17 cellular contexts compared by ENCODE assay signal in the genomic region with DNA sequence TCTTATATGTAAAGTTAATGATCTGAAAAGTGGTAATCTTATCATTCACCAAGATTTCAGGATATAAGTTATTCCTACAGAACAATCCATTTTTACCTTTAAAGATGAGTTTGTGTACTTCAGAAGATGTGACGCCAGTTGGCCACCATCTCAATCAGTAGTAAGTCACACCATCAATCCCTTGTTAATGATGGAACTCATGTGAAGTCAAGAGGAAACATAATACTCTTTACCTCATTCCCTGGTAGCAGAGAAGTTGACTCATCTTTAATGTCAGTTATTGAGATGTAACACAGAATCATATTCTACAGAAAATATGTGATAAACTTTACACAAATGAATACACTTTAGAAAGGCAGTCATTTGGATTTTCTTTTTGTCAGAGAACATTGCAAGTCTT. TPM values are rescaled to one million over a fixed set of nuclear protein-coding genes. Genes with fewer than 3 reads are reported as not detected.
DNase-seq lines count a peak whose midpoint lies in the region; ATAC-seq, FAIRE-seq and TF ChIP-seq lines count a peak whose summit lies in the region.
"Had no signal": no experiment of that assay in that cellular context is flagged by ENCODE, and none has a peak within 500 bp of the region (broad histone marks: within the 10 kb centered on the region; RNA-seq: fewer than 3 reads in every experiment).

No MANE protein-coding gene starts in this region.

- H3K4me2 ChIP-seq in astrocyte (ENCODE audit: low read length) (no peak overlapping the region), OCI-LY7 (ENCODE audit: low read length) (no peak overlapping the region)

- no peaks in the 10 kb centered on the region for H3K9me3 ChIP-seq in astrocyte (ENCODE audit: insufficient read depth, low read depth, low read length)
- no peaks in the 10 kb centered on the region for H3K9me3 ChIP-seq in OCI-LY7 (ENCODE audit: low read length)
- H3K9me3 ChIP-seq: sigmoid colon had no signal

- no peaks in the 10 kb centered on the region for H4K20me1 ChIP-seq in astrocyte (ENCODE audit: insufficient read depth, low read length)
- no peaks in the 10 kb centered on the region for H4K20me1 ChIP-seq in OCI-LY7 (ENCODE audit: insufficient read depth, low read length)

- H3K27me3 ChIP-seq in astrocyte (ENCODE audit: insufficient read depth, low read length), result no peaks in the 10 kb centered on the region
- H3K27me3 ChIP-seq: sigmoid colon had no signal

- H3K9ac ChIP-seq in astrocyte (ENCODE audit: low read length), result no peak overlapping the region

- H3K36me3 Mint-ChIP-seq in activated naive CD4-positive, alpha-beta T cell treated with anti-CD3 and anti-CD28 coated beads, Interleukin-2, amount 50 U/mL, for 72 hours, result peaks cover 74 to 83% of the 10 kb centered on the region in 2 donors
- no peaks in the 10 kb centered on the region for H3K36me3 Mint-ChIP-seq in IgD-negative memory B cell
- H3K36me3 Mint-ChIP-seq in astrocyte (ENCODE audit: low read depth, unreplicated experiment), result no peaks in the 10 kb centered on the region
- H3K36me3 Mint-ChIP-seq in stimulated activated memory B cell treated with anti-CD40 and anti-IgM and Interleukin-4, amounts not matched to agents 10 μg/mL and 1 μg/mL and 100 μg/mL, for 72 hours, result peaks cover 74% of the 10 kb centered on the region

- peak; percentile 26 for FAIRE-seq in astrocyte (lab: Jason Lieb, UNC)
- FAIRE-seq: urothelium cell line had no signal

- H3K36me3 ChIP-seq in astrocyte (ENCODE audit: insufficient read depth, low read length) (peaks cover 19% of the 10 kb centered on the region), OCI-LY7 (ENCODE audit: insufficient read depth, low read length) (peaks cover 23% of the 10 kb centered on the region)

- H3K4me3 Mint-ChIP-seq in IgD-negative memory B cell (peak overlapping the region in 3 of 4 donors; percentile 55 to 89 (median 77)), astrocyte (ENCODE audit: unreplicated experiment) (no peak overlapping the region)
- peak overlapping the region; percentile 69 for H3K4me3 Mint-ChIP-seq in stimulated activated memory B cell treated with anti-CD40 and anti-IgM and Interleukin-4, amounts not matched to agents 10 μg/mL and 1 μg/mL and 100 μg/mL, for 72 hours
- H3K4me3 Mint-ChIP-seq: H9 had no signal

- H3K27ac ChIP-seq in astrocyte (ENCODE audit: low read depth, low read length), result no peak overlapping the region
- no peak overlapping the region for H3K27ac ChIP-seq in OCI-LY7 (ENCODE audit: low read depth, low read length, poor library complexity, severe bottlenecking)
- H3K27ac ChIP-seq: sigmoid colon had no signal

- H3K4me3 ChIP-seq in astrocyte (ENCODE audit: insufficient read depth, low read depth, low read length) (no peak overlapping the region), OCI-LY7 (ENCODE audit: low read depth, low read length, poor library complexity, severe bottlenecking) (no peak overlapping the region)
- H3K4me3 ChIP-seq: sigmoid colon had no signal

- no peak for DNase-seq in activated naive CD4-positive, alpha-beta T cell treated with anti-CD3 and anti-CD28 coated beads, Interleukin-2, amount 50 U/mL, for 72 hours (ENCODE audit: low spot score in 2 of 2)
- DNase-seq in activated naive CD4-positive, alpha-beta T cell (lab: John Stamatoyannopoulos, UW), result no peak
- DNase-seq in astrocyte (ENCODE audit: low read depth) (peak; percentile 25), NCI-H1694 (lab: John Stamatoyannopoulos, UW) (no peak), OCI-LY7 (ENCODE audit: low spot score) (no peak), mesenteric fat pad (ENCODE audit: low spot score) (no peak)
- DNase-seq: DMS79; glutamatergic neuron; H9; midbrain; NCI-H2107; SHP77; sigmoid colon; stimulated activated naive CD4-positive, alpha-beta T cell treated with Interleukin-2 at 50 U/mL for 16 hours had no signal

- no peaks in the 10 kb centered on the region for H3K27me3 Mint-ChIP-seq in IgD-negative memory B cell
- H3K27me3 Mint-ChIP-seq in astrocyte (ENCODE audit: low read depth, unreplicated experiment), result no peaks in the 10 kb centered on the region
- H3K27me3 Mint-ChIP-seq in stimulated activated memory B cell treated with anti-CD40 and anti-IgM and Interleukin-4, amounts not matched to agents 10 μg/mL and 1 μg/mL and 100 μg/mL, for 72 hours, result no peaks in the 10 kb centered on the region

- H3K4me1 ChIP-seq in astrocyte (ENCODE audit: insufficient read depth, low read length) (peaks cover 32% of the 10 kb centered on the region), OCI-LY7 (ENCODE audit: insufficient read depth, low read length, poor library complexity, severe bottlenecking) (peaks cover 30% of the 10 kb centered on the region)

- H3K79me2 ChIP-seq in astrocyte (ENCODE audit: insufficient read depth, low read length) (peaks cover 58% of the 10 kb centered on the region), OCI-LY7 (ENCODE audit: insufficient read depth, low read depth, low read length) (peaks cover 7% of the 10 kb centered on the region; the same call in 1 of the 2 replicates)

- H2AFZ ChIP-seq in astrocyte (ENCODE audit: low read depth, low read length) (no peak overlapping the region), OCI-LY7 (ENCODE audit: low read length) (no peak overlapping the region)

- CTCF ChIA-PET in OCI-LY7 (lab: Charles Lee; ENCODE audit: unreplicated experiment), result no interaction called here

- POLR2A ChIA-PET in OCI-LY7 (lab: Charles Lee), result interaction anchor here (0.6 to 1.2 kb wide), 5 partner anchors 9 to 177 kb away, joined by 3 to 4 read pairs (median 3); no protein-coding TSS in a partner anchor

- BruUV-seq in OCI-LY7 (replicated peaks; lab: Mats Ljungman, UMichigan), result no TSS peak

- peak overlapping the region; percentile 88 to 89 for H3K27ac Mint-ChIP-seq in activated naive CD4-positive, alpha-beta T cell treated with anti-CD3 and anti-CD28 coated beads, Interleukin-2, amount 50 U/mL, for 72 hours
- H3K27ac Mint-ChIP-seq in IgD-negative memory B cell (peak overlapping the region in 2 of 3 donors; percentile 10 to 84), astrocyte (ENCODE audit: unreplicated experiment) (no peak overlapping the region)
- H3K27ac Mint-ChIP-seq in stimulated activated memory B cell treated with anti-CD40 and anti-IgM and Interleukin-4, amounts not matched to agents 10 μg/mL and 1 μg/mL and 100 μg/mL, for 72 hours, result peak overlapping the region; percentile 94

- peaks cover 67 to 77% (median 71%) of the 10 kb centered on the region in 3 donors for H3K4me1 Mint-ChIP-seq in IgD-negative memory B cell
- H3K4me1 Mint-ChIP-seq in astrocyte (ENCODE audit: low read depth, unreplicated experiment), result peaks cover 29% of the 10 kb centered on the region
- H3K4me1 Mint-ChIP-seq in stimulated activated memory B cell treated with anti-CD40 and anti-IgM and Interleukin-4, amounts not matched to agents 10 μg/mL and 1 μg/mL and 100 μg/mL, for 72 hours, result peaks cover 78% of the 10 kb centered on the region

- ATAC-seq in activated naive CD4-positive, alpha-beta T cell treated with anti-CD3 and anti-CD28 coated beads, Interleukin-2, amount 50 U/mL, for 72 hours, result no peak
- ATAC-seq in stimulated activated memory B cell treated with anti-CD40 and anti-IgM and Interleukin-4, amounts not matched to agents 10 μg/mL and 1 μg/mL and 100 μg/mL, for 72 hours, result no peak

- intact Hi-C loops in OCI-LY7 (cut with micrococcal nuclease; ENCODE audit: unreplicated experiment), result no loop called here

- H3K9me2 ChIP-seq in OCI-LY7 (ENCODE audit: insufficient read depth, low read length), result no peaks in the 10 kb centered on the region

- no peak for TF ChIP-seq CTCF in astrocyte (IDR thresholded peaks at IDR 0.05; ENCODE audit: insufficient read depth, low read depth, low read length)
- no peak for TF ChIP-seq CTCF in OCI-LY7 (conservative IDR thresholded peaks at IDR 0.05; ENCODE audit: low read length)

- no peaks in the 10 kb centered on the region for H3K9me3 Mint-ChIP-seq in activated naive CD4-positive, alpha-beta T cell treated with anti-CD3 and anti-CD28 coated beads, Interleukin-2, amount 50 U/mL, for 72 hours
- H3K9me3 Mint-ChIP-seq in IgD-negative memory B cell, result no peaks in the 10 kb centered on the region
- no peaks in the 10 kb centered on the region for H3K9me3 Mint-ChIP-seq in astrocyte (ENCODE audit: unreplicated experiment)
- H3K9me3 Mint-ChIP-seq in stimulated activated memory B cell treated with anti-CD40 and anti-IgM and Interleukin-4, amounts not matched to agents 10 μg/mL and 1 μg/mL and 100 μg/mL, for 72 hours, result no peaks in the 10 kb centered on the region
- H3K9me3 Mint-ChIP-seq: H9 had no signal

RNA-seq across cellular contexts. Expression of a gene that starts 38.2 kb away (rescaled TPM):
- 10 to 100 TPM; 43.0 to 66.3 TPM for total RNA-seq in activated naive CD4-positive, alpha-beta T cell treated with anti-CD3 and anti-CD28 coated beads, Interleukin-2, amount 50 U/mL, for 72 hours
- 36.8 TPM for polyA plus RNA-seq in IgD-negative memory B cell
- total RNA-seq in astrocyte (29.6 and 32.5 TPM in 2 replicates), OCI-LY7 (2022) (55.2 and 56.9 TPM in 2 replicates), mesenteric fat pad (22.8 TPM)
- total RNA-seq in OCI-LY7 (2014; rRNA removed; shearing (Covaris generic)), result 42.1 and 45.0 TPM in 2 replicates
